In genomic region chr1:147211577-147211976, GRCh38 we compare ENCODE assay signal across 22 cellular contexts. TPM values are rescaled to one million over a fixed set of nuclear protein-coding genes. Genes with fewer than 3 reads are reported as not detected.
DNase-seq lines count a peak whose midpoint lies in the region; ATAC-seq, FAIRE-seq and TF ChIP-seq lines count a peak whose summit lies in the region.
"Had no signal": no experiment of that assay in that cellular context is flagged by ENCODE, and none has a peak within 500 bp of the region (broad histone marks: within the 10 kb centered on the region; RNA-seq: fewer than 3 reads in every experiment).

No MANE protein-coding gene starts in this region.

- FAIRE-seq in HepG2 (lab: Jason Lieb, UNC), result peak; percentile 66
- FAIRE-seq: A204.1, GM12892, H54 had no signal

- no peak for TF ChIP-seq CTCF in HepG2 (CRISPR knock-in tag; IDR thresholded peaks at IDR 0.05)
- TF ChIP-seq CTCF in right lobe of liver (IDR thresholded peaks at IDR 0.05), result no peak
- no peak for TF ChIP-seq CTCF in hepatocyte (IDR thresholded peaks at IDR 0.05; ENCODE audit: poor library complexity)
- no peak for TF ChIP-seq CTCF in progenitor cell of endocrine pancreas (IDR thresholded peaks at IDR 0.05; ENCODE audit: unreplicated experiment)

- CTCF ChIA-PET in HepG2 (lab: Yijun Ruan, JAX; ENCODE audit: low intra/inter-chr PET ratio, low total read pairs), result interaction anchor here (1.4 kb wide), 1 partner anchor 31 kb away, joined by 6 read pairs; the partner anchor contains the start of gene CHD1L

- peak overlapping the region; percentile 75 for H3K27ac ChIP-seq in HepG2 (ENCODE audit: extremely low read length, insufficient read depth, low read length)
- H3K27ac ChIP-seq in right lobe of liver, result peak overlapping the region in 1 of 3 donors; percentile 26
- peak overlapping the region; percentile 8 for H3K27ac ChIP-seq in hepatocyte
- H3K27ac ChIP-seq: 22Rv1, BLaER1, C4-2B had no signal

- intact Hi-C loops in HepG2 (cut with micrococcal nuclease; ENCODE audit: unreplicated experiment) (no loop called here), right lobe of liver (cut with DNase I) (no loop called here)

- H3K9ac ChIP-seq in HepG2 (ENCODE audit: insufficient read depth, low read depth, low read length), result no peak overlapping the region
- H3K9ac ChIP-seq: BLaER1 had no signal

- H3K4me3 ChIP-seq in HepG2 (replicated peaks in 1 of 3; ENCODE audit: insufficient read depth in 1 of 3, low read depth in 2 of 3, low read length in 3 of 3), result no peak overlapping the region
- no peak overlapping the region for H3K4me3 ChIP-seq in right lobe of liver
- H3K4me3 ChIP-seq in hepatocyte, result no peak overlapping the region
- H3K4me3 ChIP-seq: BLaER1, HAP-1 had no signal

- H3K9me3 ChIP-seq in HepG2 (ENCODE audit: low read length), result no peaks in the 10 kb centered on the region
- H3K9me3 ChIP-seq in right lobe of liver, result no peaks in the 10 kb centered on the region
- H3K9me3 ChIP-seq in hepatocyte (ENCODE audit: low read depth), result no peaks in the 10 kb centered on the region
- H3K9me3 ChIP-seq: BLaER1, HAP-1 had no signal

- ATAC-seq in HepG2 (peak; percentile 22; the same call in 1 of the 3 replicates), right lobe of liver (no peak)
- ATAC-seq: CD8-positive, alpha-beta T cell had no signal

- POLR2A ChIA-PET in HepG2 (lab: Yijun Ruan, JAX), result interaction anchor here (1.3 to 7.6 kb wide), 7 partner anchors 10 to 43 kb away, joined by 4 to 101 read pairs (median 10); partner anchors contain the start of genes CHD1L and FMO5

- H3K79me2 ChIP-seq in HepG2 (ENCODE audit: insufficient read depth, low read length) (peaks cover 20% of the 10 kb centered on the region), hepatocyte (no peaks in the 10 kb centered on the region)

- TF ChIP-seq RAD21 in HepG2 (CRISPR knock-in tag; IDR thresholded peaks at IDR 0.05), result no peak

- H4K20me1 ChIP-seq in HepG2 (ENCODE audit: insufficient read depth, low read length) (no peaks in the 10 kb centered on the region), hepatocyte (ENCODE audit: insufficient read depth, poor library complexity, severe bottlenecking) (no peaks in the 10 kb centered on the region)
- H4K20me1 ChIP-seq: BLaER1 had no signal

- H3K9me3 Mint-ChIP-seq in progenitor cell of endocrine pancreas (ENCODE audit: low read depth), result no peaks in the 10 kb centered on the region
- H3K9me3 Mint-ChIP-seq: CD4-positive, CD25-positive, alpha-beta regulatory T cell; CD8-positive, alpha-beta T cell; HFFc6 had no signal

- peaks cover 58% of the 10 kb centered on the region for H3K4me1 Mint-ChIP-seq in progenitor cell of endocrine pancreas (ENCODE audit: low read depth)

- H3K27ac Mint-ChIP-seq in progenitor cell of endocrine pancreas, result peak overlapping the region; percentile 66
- H3K27ac Mint-ChIP-seq: B cell; CD4-positive, CD25-positive, alpha-beta regulatory T cell; CD8-positive, alpha-beta T cell; HFFc6 had no signal

- TF ChIP-seq EP300 in HepG2 (IDR thresholded peaks at IDR 0.05; ENCODE audit: low read depth in 2 of 2, low read length in 2 of 2) (peak in 1 of 2 experiments; percentile 49; a peak in 2 of 4 replicates), HepG2 (CRISPR knock-in tag; IDR thresholded peaks at IDR 0.05; ENCODE audit: borderline replicate concordance) (peak; percentile 16; the same call in 1 of the 2 replicates)

- H3K27me3 Mint-ChIP-seq in progenitor cell of endocrine pancreas, result no peaks in the 10 kb centered on the region
- H3K27me3 Mint-ChIP-seq: B cell; CD4-positive, CD25-positive, alpha-beta regulatory T cell had no signal

- WGBS in HepG2 (ENCODE audit: low lambda C conversion rate), result 30% methylated on average over 2 of the region's 2 CpGs
- 70% methylated on average over 2 of the region's 2 CpGs for WGBS in right lobe of liver (ENCODE audit: insufficient coverage, low coverage, low lambda C conversion rate, missing lambda C conversion rate)
- WGBS in hepatocyte (ENCODE audit: low lambda C conversion rate, missing lambda C conversion rate), result 71% methylated on average over 2 of the region's 2 CpGs

- no peak overlapping the region for H3K4me3 Mint-ChIP-seq in progenitor cell of endocrine pancreas (ENCODE audit: low read depth)
- H3K4me3 Mint-ChIP-seq: B cell; CD4-positive, CD25-positive, alpha-beta regulatory T cell; CD8-positive, alpha-beta T cell; HFFc6 had no signal

- DNase-seq in HepG2 (ENCODE audit: low spot score) (peak; percentile 73), right lobe of liver (no peak), hepatocyte (ENCODE audit: low spot score) (no peak), progenitor cell of endocrine pancreas (ENCODE audit: low spot score, unreplicated experiment) (no peak), superior temporal gyrus (ENCODE audit: extremely low spot score) (no peak)
- no peak for DNase-seq in NK-92 treated with Interleukin-12 subunit alpha and Interleukin-12 subunit beta, amount 100 ng/mL, for 24 hours (lab: John Stamatoyannopoulos, UW)
- DNase-seq: Calu3; CD4-positive, CD25-positive, alpha-beta regulatory T cell; CD8-positive, alpha-beta T cell; DMS53; DMS79 treated with DMSO at 0.1 percent for 48 hours; GF-D8; GOT3; HFFc6 had no signal

- no TSS peak for BruUV-seq in HepG2 (replicated peaks; lab: Mats Ljungman, UMichigan)

- TF ChIP-seq POLR2A in HepG2 (IDR thresholded peaks at IDR 0.05; ENCODE audit: insufficient read depth in 1 of 2, low read depth in 2 of 2, low read length in 2 of 2) (no peak), right lobe of liver (IDR thresholded peaks at IDR 0.05) (no peak)

- H3K4me1 ChIP-seq in HepG2 (ENCODE audit: insufficient read depth, low read length) (peaks cover 80% of the 10 kb centered on the region), right lobe of liver (peaks cover 0 to 77% (median 22%) of the 10 kb centered on the region in 4 donors), hepatocyte (ENCODE audit: insufficient read depth) (peaks cover 39% of the 10 kb centered on the region)
- H3K4me1 ChIP-seq: HAP-1 had no signal

- H3K36me3 ChIP-seq in HepG2 (replicated peaks in 1 of 2; ENCODE audit: control insufficient read depth in 1 of 2, insufficient read depth in 2 of 2, low read length in 2 of 2) (peaks cover 11 to 40% of the 10 kb centered on the region in 2 experiments), right lobe of liver (peaks cover 0 to 69% (median 22%) of the 10 kb centered on the region in 4 donors), hepatocyte (replicated peaks; ENCODE audit: insufficient read depth, low read depth) (no peaks in the 10 kb centered on the region)
- H3K36me3 ChIP-seq: BLaER1, HAP-1 had no signal

- H3K9me2 ChIP-seq in hepatocyte (replicated peaks; ENCODE audit: insufficient read depth), result no peaks in the 10 kb centered on the region

- H3K4me2 ChIP-seq in HepG2 (ENCODE audit: low read depth, low read length) (peak overlapping the region; percentile 11; the same call in 1 of the 2 replicates), hepatocyte (peak overlapping the region; percentile 2)
- H3K4me2 ChIP-seq: BLaER1 had no signal

- H2AFZ ChIP-seq in HepG2 (ENCODE audit: low read length) (no peak overlapping the region), hepatocyte (no peak overlapping the region)

- no peaks in the 10 kb centered on the region for H3K27me3 ChIP-seq in HepG2 (ENCODE audit: control insufficient read depth in 1 of 2, insufficient read depth in 2 of 2, low read length in 2 of 2)
- no peaks in the 10 kb centered on the region for H3K27me3 ChIP-seq in right lobe of liver
- H3K27me3 ChIP-seq in hepatocyte, result no peaks in the 10 kb centered on the region
- H3K27me3 ChIP-seq: BLaER1 had no signal

- in situ Hi-C loops in HepG2 (cut with HindIII; ENCODE audit: extremely low pct_ligation_motif_present, low pct_unique_long_range_greater_than_20kb), result no loop called here

- peaks cover 3% of the 10 kb centered on the region for H3K36me3 Mint-ChIP-seq in progenitor cell of endocrine pancreas (ENCODE audit: insufficient read depth)
- H3K36me3 Mint-ChIP-seq: CD8-positive, alpha-beta T cell had no signal

RNA-seq across cellular contexts. Expression of gene FMO5, which starts 13.6 kb away (rescaled TPM):
- total RNA-seq in HepG2 (2016; rRNA removed; fragmentation: Illumina TruSeq; extraction: Trizol) (48.2 and 59.5 TPM in 2 replicates), right lobe of liver (100 to 1,000 TPM in 3 of 6 experiments, 10 to 100 TPM in 3; 55.0 to 482 (median 99.6) TPM), hepatocyte (43.9 and 48.6 TPM in 2 replicates), progenitor cell of endocrine pancreas (4.2 and 5.0 TPM in 2 replicates)
- 6.8 and 6.9 TPM in 2 replicates for total RNA-seq in HepG2 (2016; cell fraction: cytosol; rRNA removed; fragmentation: Illumina TruSeq; extraction: Trizol; ENCODE audit: low read depth)
- 49.0 and 63.7 TPM in 2 replicates for total RNA-seq in HepG2 (2016; cell fraction: insoluble cytoplasmic fraction; rRNA removed; fragmentation: Illumina TruSeq; extraction: Trizol)
- total RNA-seq in HepG2 (2016; cell fraction: membrane; rRNA removed; fragmentation: Illumina TruSeq; extraction: Trizol), result 11.1 and 12.7 TPM in 2 replicates
- total RNA-seq in HepG2 (2016; cell fraction: nucleus; rRNA removed; fragmentation: Illumina TruSeq; extraction: Trizol), result 47.7 and 49.9 TPM in 2 replicates
- polyA plus RNA-seq in HepG2 (2011; rRNA removed) (149 and 155 TPM in 2 replicates), hepatocyte (44.6 and 49.5 TPM in 2 replicates)
- 56.2 and 104 TPM in 2 replicates for polyA plus RNA-seq in HepG2 (2011; cell fraction: cytosol; rRNA removed)
- 198 and 259 TPM in 2 replicates for polyA plus RNA-seq in HepG2 (2011; cell fraction: nucleus; rRNA removed)
- 240 and 305 TPM in 2 replicates for polyA plus RNA-seq in HepG2 (2012)
- polyA plus RNA-seq in HepG2 (2016; cell fraction: cytosol; fragmentation: Illumina TruSeq; extraction: Trizol; ENCODE audit: low read depth), result 1.7 and 1.8 TPM in 2 replicates
- polyA plus RNA-seq in HepG2 (2016; cell fraction: insoluble cytoplasmic fraction; fragmentation: Illumina TruSeq; extraction: Trizol; ENCODE audit: low read depth), result 40.5 and 43.0 TPM in 2 replicates
- 4.7 TPM in 2 replicates for polyA plus RNA-seq in HepG2 (2016; cell fraction: membrane; fragmentation: Illumina TruSeq; extraction: Trizol; ENCODE audit: low read depth)
- 48.3 and 48.5 TPM in 2 replicates for polyA plus RNA-seq in HepG2 (2016; cell fraction: nucleus; fragmentation: Illumina TruSeq; extraction: Trizol; ENCODE audit: insufficient read depth, low read depth)
- 82.4 TPM in 1 of 2 replicates, not detected in the other for polyA minus RNA-seq in HepG2 (2011; rRNA and poly(A)+ RNA removed; ENCODE audit: low replicate concordance)
- polyA minus RNA-seq in HepG2 (2011; cell fraction: cytosol; rRNA and poly(A)+ RNA removed), result 87.4 and 116 TPM in 2 replicates
- 369 and 460 TPM in 2 replicates for polyA minus RNA-seq in HepG2 (2011; cell fraction: nucleus; rRNA and poly(A)+ RNA removed)

RNA-seq across cellular contexts. Expression of gene CHD1L, which starts 30.9 kb away (rescaled TPM):
- 111 and 123 TPM in 2 replicates for total RNA-seq in HepG2 (2016; rRNA removed; fragmentation: Illumina TruSeq; extraction: Trizol)
- 70.0 and 76.6 TPM in 2 replicates for total RNA-seq in HepG2 (2016; cell fraction: cytosol; rRNA removed; fragmentation: Illumina TruSeq; extraction: Trizol; ENCODE audit: low read depth)
- 108 and 120 TPM in 2 replicates for total RNA-seq in HepG2 (2016; cell fraction: insoluble cytoplasmic fraction; rRNA removed; fragmentation: Illumina TruSeq; extraction: Trizol)
- 74.5 and 80.2 TPM in 2 replicates for total RNA-seq in HepG2 (2016; cell fraction: membrane; rRNA removed; fragmentation: Illumina TruSeq; extraction: Trizol)
- total RNA-seq in HepG2 (2016; cell fraction: nucleus; rRNA removed; fragmentation: Illumina TruSeq; extraction: Trizol), result 92.1 and 105 TPM in 2 replicates
- polyA plus RNA-seq in HepG2 (2011; rRNA removed), result 63.3 and 74.3 TPM in 2 replicates
- 34.0 and 48.4 TPM in 2 replicates for polyA plus RNA-seq in HepG2 (2011; cell fraction: cytosol; rRNA removed)
- polyA plus RNA-seq in HepG2 (2011; cell fraction: nucleus; rRNA removed), result 72.3 and 87.3 TPM in 2 replicates
- 53.4 and 77.3 TPM in 2 replicates for polyA plus RNA-seq in HepG2 (2012)
- 18.7 and 22.7 TPM in 2 replicates for polyA plus RNA-seq in HepG2 (2016; cell fraction: cytosol; fragmentation: Illumina TruSeq; extraction: Trizol; ENCODE audit: low read depth)
- polyA plus RNA-seq in HepG2 (2016; cell fraction: insoluble cytoplasmic fraction; fragmentation: Illumina TruSeq; extraction: Trizol; ENCODE audit: low read depth), result 97.8 and 98.0 TPM in 2 replicates
- 37.9 and 38.5 TPM in 2 replicates for polyA plus RNA-seq in HepG2 (2016; cell fraction: membrane; fragmentation: Illumina TruSeq; extraction: Trizol; ENCODE audit: low read depth)
- 151 TPM in 2 replicates for polyA plus RNA-seq in HepG2 (2016; cell fraction: nucleus; fragmentation: Illumina TruSeq; extraction: Trizol; ENCODE audit: insufficient read depth, low read depth)
- 21.2 and 30.6 TPM in 2 replicates for polyA minus RNA-seq in HepG2 (2011; rRNA and poly(A)+ RNA removed; ENCODE audit: low replicate concordance)
- 40.8 and 41.2 TPM in 2 replicates for polyA minus RNA-seq in HepG2 (2011; cell fraction: cytosol; rRNA and poly(A)+ RNA removed)
- 103 and 116 TPM in 2 replicates for polyA minus RNA-seq in HepG2 (2011; cell fraction: nucleus; rRNA and poly(A)+ RNA removed)
- 10 to 100 TPM; 21.7 to 34.3 (median 28.8) TPM for total RNA-seq in right lobe of liver
- total RNA-seq in hepatocyte, result 31.1 and 41.6 TPM in 2 replicates
- 30.0 and 31.8 TPM in 2 replicates for polyA plus RNA-seq in hepatocyte
- 79.6 and 80.3 TPM in 2 replicates for total RNA-seq in progenitor cell of endocrine pancreas

RNA-seq across cellular contexts. Expression of gene PRKAB2, which starts 39.3 kb away (rescaled TPM):
- total RNA-seq in HepG2 (2016; rRNA removed; fragmentation: Illumina TruSeq; extraction: Trizol), result 43.3 and 44.0 TPM in 2 replicates
- total RNA-seq in HepG2 (2016; cell fraction: cytosol; rRNA removed; fragmentation: Illumina TruSeq; extraction: Trizol; ENCODE audit: low read depth), result 5.9 and 6.7 TPM in 2 replicates
- 40.9 and 45.3 TPM in 2 replicates for total RNA-seq in HepG2 (2016; cell fraction: insoluble cytoplasmic fraction; rRNA removed; fragmentation: Illumina TruSeq; extraction: Trizol)
- 23.1 and 25.7 TPM in 2 replicates for total RNA-seq in HepG2 (2016; cell fraction: membrane; rRNA removed; fragmentation: Illumina TruSeq; extraction: Trizol)
- 86.1 and 92.6 TPM in 2 replicates for total RNA-seq in HepG2 (2016; cell fraction: nucleus; rRNA removed; fragmentation: Illumina TruSeq; extraction: Trizol)
- 97.3 and 118 TPM in 2 replicates for polyA plus RNA-seq in HepG2 (2011; rRNA removed)
- polyA plus RNA-seq in HepG2 (2011; cell fraction: cytosol; rRNA removed), result 34.7 and 49.1 TPM in 2 replicates
- 185 and 187 TPM in 2 replicates for polyA plus RNA-seq in HepG2 (2011; cell fraction: nucleus; rRNA removed)
- polyA plus RNA-seq in HepG2 (2012), result 51.4 and 62.8 TPM in 2 replicates
- 5.5 and 5.6 TPM in 2 replicates for polyA plus RNA-seq in HepG2 (2016; cell fraction: cytosol; fragmentation: Illumina TruSeq; extraction: Trizol; ENCODE audit: low read depth)
- polyA plus RNA-seq in HepG2 (2016; cell fraction: insoluble cytoplasmic fraction; fragmentation: Illumina TruSeq; extraction: Trizol; ENCODE audit: low read depth), result 32.6 and 34.9 TPM in 2 replicates
- 15.9 and 16.3 TPM in 2 replicates for polyA plus RNA-seq in HepG2 (2016; cell fraction: membrane; fragmentation: Illumina TruSeq; extraction: Trizol; ENCODE audit: low read depth)
- polyA plus RNA-seq in HepG2 (2016; cell fraction: nucleus; fragmentation: Illumina TruSeq; extraction: Trizol; ENCODE audit: insufficient read depth, low read depth), result 108 and 114 TPM in 2 replicates
- 16.7 and 59.0 TPM in 2 replicates for polyA minus RNA-seq in HepG2 (2011; rRNA and poly(A)+ RNA removed; ENCODE audit: low replicate concordance)
- 29.4 and 33.7 TPM in 2 replicates for polyA minus RNA-seq in HepG2 (2011; cell fraction: cytosol; rRNA and poly(A)+ RNA removed)
- 158 and 185 TPM in 2 replicates for polyA minus RNA-seq in HepG2 (2011; cell fraction: nucleus; rRNA and poly(A)+ RNA removed)
- total RNA-seq in right lobe of liver, result 10 to 100 TPM; 10.8 to 54.0 (median 25.9) TPM
- 28.6 and 29.1 TPM in 2 replicates for total RNA-seq in hepatocyte
- 11.7 and 13.6 TPM in 2 replicates for polyA plus RNA-seq in hepatocyte
- 24.4 and 26.0 TPM in 2 replicates for total RNA-seq in progenitor cell of endocrine pancreas
